19 cellular contexts compared by ENCODE assay signal in the genomic region with DNA sequence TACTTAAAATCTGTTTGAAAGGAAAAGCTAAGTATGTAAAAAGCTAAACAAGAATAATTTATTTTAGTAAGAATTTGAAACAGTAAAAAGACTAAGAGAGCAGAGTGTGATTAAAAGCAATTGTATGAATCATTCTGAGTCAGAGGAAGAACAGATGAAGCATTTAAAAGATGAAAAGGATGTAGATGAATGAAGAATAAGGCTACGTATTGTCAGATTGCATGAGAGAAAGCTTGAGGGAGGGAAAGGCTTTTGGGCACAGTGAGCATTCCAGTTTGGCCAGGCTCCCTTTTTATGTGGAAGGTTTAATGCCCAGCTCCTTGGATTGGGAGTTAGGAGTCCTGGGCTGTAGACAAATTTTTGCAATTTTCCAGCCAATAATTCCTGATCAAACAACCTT.
DNase-seq lines count a peak whose midpoint lies in the region; ATAC-seq and TF ChIP-seq lines count a peak whose summit lies in the region.
"Had no signal": no experiment of that assay in that cellular context is flagged by ENCODE, and none has a peak within 500 bp of the region (broad histone marks: within the 10 kb centered on the region; RNA-seq: fewer than 3 reads in every experiment).

No MANE protein-coding gene starts in this region.

- no peak overlapping the region for H4K12ac ChIP-seq in trophoblast cell (ENCODE audit: low read depth, low read length)

- no peak overlapping the region for H4K91ac ChIP-seq in trophoblast cell (ENCODE audit: low read depth, low read length)

- no peak overlapping the region for H2BK120ac ChIP-seq in trophoblast cell (ENCODE audit: insufficient read depth, low read length, poor library complexity)

- no peak overlapping the region for H2BK5ac ChIP-seq in trophoblast cell (ENCODE audit: low read depth, low read length, poor library complexity)

- no peak overlapping the region for H3K4ac ChIP-seq in trophoblast cell (ENCODE audit: low read depth, low read length)

- peaks cover 0 to 2% of the 10 kb centered on the region in 2 experiments for H3K4me1 ChIP-seq in trophoblast cell (ENCODE audit: control insufficient read depth in 1 of 2, insufficient read depth in 2 of 2, low read length in 2 of 2)
- H3K4me1 ChIP-seq: A549, ascending aorta, upper lobe of right lung had no signal

- TF ChIP-seq CTCF in epithelial cell of esophagus (IDR thresholded peaks at IDR 0.05; ENCODE audit: insufficient read depth, low read depth, low read length, missing control alignments), result no peak

- H3K36me3 ChIP-seq in trophoblast cell (ENCODE audit: control insufficient read depth in 1 of 2, insufficient read depth in 2 of 2, low read length in 2 of 2), result no peaks in the 10 kb centered on the region
- H3K36me3 ChIP-seq: ascending aorta, upper lobe of right lung had no signal

- H3K9ac ChIP-seq in trophoblast cell (ENCODE audit: low read length), result no peak overlapping the region

- no CpG with 5 or more reads among the region's 1 CpG for WGBS in trophoblast cell (ENCODE audit: extremely low coverage, insufficient coverage, insufficient read length)

- no peak overlapping the region for H3K23ac ChIP-seq in trophoblast cell (ENCODE audit: low read length)

- no peak overlapping the region for H3K4me3 ChIP-seq in epithelial cell of esophagus (ENCODE audit: low read length)
- H3K4me3 ChIP-seq in trophoblast cell (ENCODE audit: low read depth, low read length), result no peak overlapping the region
- H3K4me3 ChIP-seq: A549, ascending aorta, upper lobe of right lung had no signal

- no peaks in the 10 kb centered on the region for H3K9me3 ChIP-seq in trophoblast cell (ENCODE audit: insufficient read depth, low read depth, low read length)
- H3K9me3 ChIP-seq: A549 had no signal

- H2AFZ ChIP-seq in trophoblast cell (ENCODE audit: insufficient read depth, low read length, poor library complexity), result no peak overlapping the region

- H2BK12ac ChIP-seq in trophoblast cell (ENCODE audit: low read length), result no peak overlapping the region

- ATAC-seq in GM18867 (IDR thresholded peaks at IDR 0.05; ENCODE audit: unreplicated experiment), result no peak
- ATAC-seq: A549; stimulated activated naive CD8-positive, alpha-beta T cell treated with anti-CD3 and anti-CD28 coated beads, Interleukin-15, Interleukin-2, amounts not matched to agents 100 U/mL and 50 U/mL, for 24 hours; upper lobe of right lung had no signal

- no peak overlapping the region for H2AK5ac ChIP-seq in trophoblast cell (ENCODE audit: low read length)

- no peak overlapping the region for H4K8ac ChIP-seq in trophoblast cell (ENCODE audit: low read depth, low read length)

- H3K79me2 ChIP-seq in trophoblast cell (ENCODE audit: control insufficient read depth, insufficient read depth, low read length, poor library complexity), result no peaks in the 10 kb centered on the region

- H3K79me1 ChIP-seq in trophoblast cell (ENCODE audit: low read length), result no peaks in the 10 kb centered on the region

- no peak overlapping the region for H3K18ac ChIP-seq in trophoblast cell (ENCODE audit: low read length)

- no peak overlapping the region for H3K4me2 ChIP-seq in trophoblast cell (ENCODE audit: low read length)
- H3K4me2 ChIP-seq: A549 had no signal

- H3K27me3 ChIP-seq in trophoblast cell (ENCODE audit: insufficient read depth, low read length), result no peaks in the 10 kb centered on the region
- H3K27me3 ChIP-seq: ascending aorta, upper lobe of right lung had no signal

- DNase-seq in Ammon's horn (ENCODE audit: low spot score), result peak; percentile 18
- DNase-seq in NCI-H69 (lab: John Stamatoyannopoulos, UW), result peak; percentile 50
- DNase-seq in epithelial cell of esophagus (ENCODE audit: low read depth), result peak; percentile 53
- DNase-seq in kidney tubule cell (ENCODE audit: low spot score), result peak; percentile 83
- no peak for DNase-seq in activated gamma-delta T cell (lab: John Stamatoyannopoulos, UW)
- no peak for DNase-seq in GOT3 (lab: John Stamatoyannopoulos, UW)
- no peak for DNase-seq in trophoblast cell
- DNase-seq: CD4-positive, alpha-beta T cell; cortex of kidney; Kasumi-1; NCI-H1436 treated with DMSO at 0.1 percent for 48 hours; NCI-H226; NK-92 treated with Interleukin-12 subunit alpha and Interleukin-12 subunit beta, amount 100 ng/mL, for 24 hours; SHP77; stimulated activated naive CD8-positive, alpha-beta T cell treated with anti-CD3 and anti-CD28 coated beads, Interleukin-15, Interleukin-2, amounts not matched to agents 100 U/mL and 50 U/mL, for 24 hours; upper lobe of right lung had no signal

- no peak overlapping the region for H3K27ac ChIP-seq in trophoblast cell (ENCODE audit: low read depth, low read length)
- H3K27ac ChIP-seq: A549, ascending aorta, upper lobe of right lung had no signal

- H3K14ac ChIP-seq in trophoblast cell (ENCODE audit: low read length), result no peak overlapping the region

Comparison
In these comparisons a context has a peak if more than half of its experiments do, and no peak if none do; other contexts are left out.
1. DNase-seq: peak in Ammon's horn (single experiment), NCI-H69 (single experiment), epithelial cell of esophagus (single experiment) and kidney tubule cell (single experiment); none in activated gamma-delta T cell (single experiment), GOT3 (single experiment) and trophoblast cell (0 of 2).